In the genomic region with DNA sequence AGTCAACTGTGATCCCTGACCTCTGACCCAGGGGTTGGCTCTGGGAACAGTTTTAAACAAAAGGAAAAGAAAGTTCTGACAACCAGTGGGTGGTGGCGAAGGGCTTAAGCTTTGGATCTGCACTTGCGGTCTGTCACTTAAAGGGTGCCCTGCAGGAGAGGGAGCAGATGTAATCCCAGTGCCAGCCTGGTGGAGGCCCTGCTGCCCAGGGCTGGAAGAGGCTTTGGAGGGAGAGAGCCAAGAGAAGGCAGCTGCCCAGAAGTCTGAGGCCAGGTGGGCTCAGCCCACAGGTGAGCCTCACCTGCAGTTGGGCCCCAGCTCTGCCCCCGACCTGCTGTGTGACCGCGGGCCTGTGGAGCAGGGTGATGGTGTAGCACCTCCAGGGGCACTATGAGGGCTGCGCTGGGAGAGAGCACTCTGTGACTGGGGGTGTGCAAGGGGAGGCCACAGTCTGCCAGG, we compare ENCODE assay signal across 10 cellular contexts. TPM values are rescaled to one million over a fixed set of nuclear protein-coding genes. Genes with fewer than 3 reads are reported as not detected.
A peak's percentile ranks its signal among the peaks of the same experiment; 100 is the strongest.
DNase-seq lines count a peak whose midpoint lies in the region; ATAC-seq lines count a peak whose summit lies in the region.
"Had no signal": no experiment of that assay in that cellular context is flagged by ENCODE, and none has a peak within 500 bp of the region (broad histone marks: within the 10 kb centered on the region; RNA-seq: fewer than 3 reads in every experiment).

No MANE protein-coding gene starts in this region.

- H3K4me1 Mint-ChIP-seq in activated CD4-positive, alpha-beta T cell treated with anti-CD3 and anti-CD28 coated beads, Interleukin-2, amount 10 ng/mL, durations not matched to agents 24 days and 14 days: peaks cover 49% of the 10 kb centered on the region

- H3K27me3 ChIP-seq in skeletal muscle tissue (ENCODE audit: control insufficient read depth in 3 of 3, insufficient read depth in 3 of 3, low read length in 3 of 3): no peaks in the 10 kb centered on the region
- H3K27me3 ChIP-seq: tibial nerve had no signal

- H3K27ac ChIP-seq in skeletal muscle tissue (ENCODE audit: low read depth, low read length): peak overlapping the region; percentile 46

- intact Hi-C loops in activated CD4-positive, alpha-beta T cell treated with anti-CD3 and anti-CD28 coated beads, Interleukin-2, amount 10 ng/mL, durations not matched to agents 24 days and 14 days (cut with micrococcal nuclease): no loop called here
- intact Hi-C loops in left ventricle myocardium superior (cut with micrococcal nuclease): no loop called here

- peak overlapping the region; percentile 12 for H3K4me3 Mint-ChIP-seq in activated CD4-positive, alpha-beta T cell treated with anti-CD3 and anti-CD28 coated beads, Interleukin-2, amount 10 ng/mL, durations not matched to agents 24 days and 14 days

- H3K27ac Mint-ChIP-seq in activated CD4-positive, alpha-beta T cell treated with anti-CD3 and anti-CD28 coated beads, Interleukin-2, amount 10 ng/mL, durations not matched to agents 24 days and 14 days: peak overlapping the region; percentile 85

- H3K36me3 ChIP-seq in skeletal muscle tissue (ENCODE audit: control insufficient read depth in 3 of 3, insufficient read depth in 3 of 3, low read length in 3 of 3): peaks cover 8 to 10% (median 9%) of the 10 kb centered on the region in 3 donors

- peaks cover 35 to 39% (median 36%) of the 10 kb centered on the region in 3 donors for H3K4me1 ChIP-seq in skeletal muscle tissue (ENCODE audit: control insufficient read depth in 3 of 3, insufficient read depth in 3 of 3, low read length in 3 of 3)

- peak; percentile 41 for ATAC-seq in left ventricle myocardium superior
- no peak for ATAC-seq in HG03432 (IDR thresholded peaks at IDR 0.05; ENCODE audit: unreplicated experiment)
- no peak for ATAC-seq in HG02763 (IDR thresholded peaks at IDR 0.05; ENCODE audit: unreplicated experiment)

- H3K9me3 Mint-ChIP-seq in activated CD4-positive, alpha-beta T cell treated with anti-CD3 and anti-CD28 coated beads, Interleukin-2, amount 10 ng/mL, durations not matched to agents 24 days and 14 days: no peaks in the 10 kb centered on the region

- DNase-seq in activated CD4-positive, alpha-beta T cell treated with anti-CD3 and anti-CD28 coated beads, Interleukin-2, amount 10 ng/mL, durations not matched to agents 24 days and 14 days: no peak
- no peak for DNase-seq in activated CD4-positive, alpha-beta T cell treated with anti-CD3 and anti-CD28 coated beads for 4 hours
- peak; percentile 36 for DNase-seq in UCSD-AML1 (lab: John Stamatoyannopoulos, UW; ENCODE audit: unreplicated experiment)
- DNase-seq in left ventricle myocardium superior: no peak
- DNase-seq in hepatic stellate cell (ENCODE audit: low spot score): no peak
- DNase-seq: activated CD4-positive, alpha-beta T cell treated with anti-CD3 and anti-CD28 coated beads, Interleukin-2, amount 50 U/mL, for 4 hours had no signal

- H3K9ac ChIP-seq in skeletal muscle tissue (ENCODE audit: low read depth in 1 of 3, low read length in 3 of 3): peak overlapping the region in 1 of 3 donors; percentile 74

- H3K4me3 ChIP-seq in skeletal muscle tissue (ENCODE audit: low read length in 3 of 3): no peak overlapping the region
- H3K4me3 ChIP-seq: tibial nerve had no signal

- H3K36me3 Mint-ChIP-seq in activated CD4-positive, alpha-beta T cell treated with anti-CD3 and anti-CD28 coated beads, Interleukin-2, amount 10 ng/mL, durations not matched to agents 24 days and 14 days (ENCODE audit: low read depth): peaks cover 39% of the 10 kb centered on the region

- H3K9me3 ChIP-seq in skeletal muscle tissue (ENCODE audit: control insufficient read depth in 3 of 3, low read length in 3 of 3): no peaks in the 10 kb centered on the region
- H3K9me3 ChIP-seq: tibial nerve had no signal

- H3K27me3 Mint-ChIP-seq in activated CD4-positive, alpha-beta T cell treated with anti-CD3 and anti-CD28 coated beads, Interleukin-2, amount 10 ng/mL, durations not matched to agents 24 days and 14 days: no peaks in the 10 kb centered on the region

RNA-seq across cellular contexts. Expression of a gene that starts 19.1 kb away (rescaled TPM):
- total RNA-seq in activated CD4-positive, alpha-beta T cell treated with anti-CD3 and anti-CD28 coated beads, Interleukin-2, amount 10 ng/mL, durations not matched to agents 24 days and 14 days: 43.4 and 44.1 TPM in 2 replicates
- total RNA-seq in left ventricle myocardium superior: 45.1 TPM
- 7.8 TPM for total RNA-seq in skeletal muscle tissue

RNA-seq across cellular contexts. Expression of a gene that starts 55.9 kb away (rescaled TPM):
- 2.3 and 3.0 TPM in 2 replicates for total RNA-seq in activated CD4-positive, alpha-beta T cell treated with anti-CD3 and anti-CD28 coated beads, Interleukin-2, amount 10 ng/mL, durations not matched to agents 24 days and 14 days
- total RNA-seq in left ventricle myocardium superior (28.6 TPM), skeletal muscle tissue (2.6 TPM)
